ENCODE assay signal across 38 cellular contexts in genomic region chr6:150281767-150282166, GRCh38.
"Had no signal": no experiment of that assay in that cellular context is flagged by ENCODE, and none has a peak within 500 bp of the region (broad histone marks: within the 10 kb centered on the region; RNA-seq: fewer than 3 reads in every experiment).

No MANE protein-coding gene starts in this region.

- H3K9me3 ChIP-seq: adrenal gland, body of pancreas, breast epithelium had no signal

- DNase-seq: activated B cell treated with CpG ODN at 0.5 μM for 24 hours; activated CD4-positive, alpha-beta memory T cell treated with anti-CD3 and anti-CD28 coated beads, Interleukin-2, amount 10 ng/mL, durations not matched to agents 7 days and 5 days; activated CD4-positive, alpha-beta T cell treated with anti-CD3 and anti-CD28 coated beads for 1 hour; activated CD4-positive, alpha-beta T cell treated with anti-CD3 and anti-CD28 coated beads for 36 hours; activated CD4-positive, alpha-beta T cell treated with anti-CD3 and anti-CD28 coated beads for 48 hours; activated CD4-positive, alpha-beta T cell treated with anti-CD3 and anti-CD28 coated beads, Interleukin-2, amount 10 ng/mL, durations not matched to agents 7 days and 5 days; activated CD4-positive, alpha-beta T cell treated with anti-CD3 and anti-CD28 coated beads, Interleukin-2, amount 50 U/mL, for 48 hours; activated CD8-positive, alpha-beta memory T cell treated with anti-CD3 and anti-CD28 coated beads for 24 hours; activated CD8-positive, alpha-beta memory T cell treated with anti-CD3 and anti-CD28 coated beads, Interleukin-2, amount 10 ng/mL, durations not matched to agents 7 days and 5 days; activated CD8-positive, alpha-beta memory T cell treated with anti-CD3 and anti-CD28 coated beads, Interleukin-2, amount 50 U/mL, for 48 hours; activated CD8-positive, alpha-beta T cell treated with anti-CD3 and anti-CD28 coated beads, Interleukin-2, amount 10 ng/mL, durations not matched to agents 7 days and 5 days; activated effector memory CD4-positive, alpha-beta T cell treated with anti-CD3 and anti-CD28 coated beads, Interleukin-2, amount 50 U/mL, for 16 hours; activated gamma-delta T cell treated with Interleukin-2 at 50 U/mL for 16 hours; activated naive CD4-positive, alpha-beta T cell; activated naive CD4-positive, alpha-beta T cell treated with anti-CD3 and anti-CD28 coated beads for 36 hours; activated naive CD4-positive, alpha-beta T cell treated with anti-CD3 and anti-CD28 coated beads, Interleukin-2, amount 50 U/mL, for 16 hours; activated naive CD8-positive, alpha-beta T cell treated with anti-CD3 and anti-CD28 coated beads for 36 hours; activated T-cell treated with anti-CD3 and anti-CD28 coated beads, Interleukin-2, amount 50 U/mL, for 24 hours; activated T-cell treated with anti-CD3 and anti-CD28 coated beads, Interleukin-2, amount 50 U/mL, for 48 hours; adrenal gland; amniotic stem cell; aorta; body of pancreas; brain microvascular endothelial cell; central memory CD4-positive, alpha-beta T cell; cerebellar nuclear complex; T-helper 1 cell; T-helper 2 cell; T-helper 9 cell had no signal

- ATAC-seq: activated CD4-positive, alpha-beta T cell treated with anti-CD3 and anti-CD28 coated beads for 36 hours; activated CD4-positive, CD25-positive, alpha-beta regulatory T cell treated with anti-CD3 and anti-CD28 coated beads, Interleukin-2, amount 50 U/mL, for 24 hours; activated CD8-positive, alpha-beta memory T cell treated with anti-CD3 and anti-CD28 coated beads, Interleukin-2, amount 10 ng/mL, durations not matched to agents 7 days and 5 days; activated CD8-positive, alpha-beta T cell treated with anti-CD3 and anti-CD28 coated beads, Interleukin-2, amount 10 ng/mL, durations not matched to agents 7 days and 5 days; activated naive CD4-positive, alpha-beta T cell treated with anti-CD3 and anti-CD28 coated beads, Interleukin-2, amount 50 U/mL, for 72 hours; activated T-helper 17 cell treated with anti-CD3 and anti-CD28 coated beads, Interleukin-2, amount 50 U/mL, for 72 hours; body of pancreas had no signal

- H3K27ac Mint-ChIP-seq: activated B cell treated with CpG ODN at 0.5 μM for 24 hours; activated CD4-positive, alpha-beta memory T cell treated with anti-CD3 and anti-CD28 coated beads, Interleukin-2, amount 10 ng/mL, durations not matched to agents 7 days and 5 days; activated CD4-positive, alpha-beta T cell treated with anti-CD3 and anti-CD28 coated beads for 36 hours; activated CD4-positive, alpha-beta T cell treated with anti-CD3 and anti-CD28 coated beads, Interleukin-2, amount 10 ng/mL, durations not matched to agents 7 days and 5 days; activated CD8-positive, alpha-beta memory T cell treated with anti-CD3 and anti-CD28 coated beads, Interleukin-2, amount 10 ng/mL, durations not matched to agents 7 days and 5 days; activated CD8-positive, alpha-beta T cell treated with anti-CD3 and anti-CD28 coated beads, Interleukin-2, amount 10 ng/mL, durations not matched to agents 7 days and 5 days; activated naive CD4-positive, alpha-beta T cell treated with anti-CD3 and anti-CD28 coated beads for 36 hours; activated naive CD4-positive, alpha-beta T cell treated with anti-CD3 and anti-CD28 coated beads, Interleukin-2, amount 50 U/mL, for 72 hours; activated naive CD8-positive, alpha-beta T cell treated with anti-CD3 and anti-CD28 coated beads for 36 hours; activated T-cell treated with anti-CD3 and anti-CD28 coated beads, Interleukin-2, amount 50 U/mL, for 24 hours; activated T-helper 17 cell treated with anti-CD3 and anti-CD28 coated beads, Interleukin-2, amount 50 U/mL, for 72 hours; T-helper 1 cell treated with Interleukin-12 subunit alpha and Interleukin-12 subunit beta and Interleukin-4 antibody, amounts not matched to agents 30 μg/mL and 1 μg/mL, for 36 hours; T-helper 2 cell treated with Interferon-gamma antibody and Interleukin-4, amounts not matched to agents 5 μg/mL and 100 μg/mL, for 36 hours had no signal

- H3K4me3 Mint-ChIP-seq: activated B cell treated with CpG ODN at 0.5 μM for 24 hours; activated CD4-positive, alpha-beta memory T cell treated with anti-CD3 and anti-CD28 coated beads, Interleukin-2, amount 10 ng/mL, durations not matched to agents 7 days and 5 days; activated CD4-positive, alpha-beta T cell treated with anti-CD3 and anti-CD28 coated beads for 36 hours; activated CD4-positive, alpha-beta T cell treated with anti-CD3 and anti-CD28 coated beads, Interleukin-2, amount 10 ng/mL, durations not matched to agents 7 days and 5 days; activated CD8-positive, alpha-beta memory T cell treated with anti-CD3 and anti-CD28 coated beads, Interleukin-2, amount 10 ng/mL, durations not matched to agents 7 days and 5 days; activated CD8-positive, alpha-beta T cell treated with anti-CD3 and anti-CD28 coated beads, Interleukin-2, amount 10 ng/mL, durations not matched to agents 7 days and 5 days; activated naive CD4-positive, alpha-beta T cell treated with anti-CD3 and anti-CD28 coated beads for 36 hours; activated naive CD8-positive, alpha-beta T cell treated with anti-CD3 and anti-CD28 coated beads for 36 hours; activated T-cell treated with anti-CD3 and anti-CD28 coated beads, Interleukin-2, amount 50 U/mL, for 24 hours; activated T-helper 17 cell treated with anti-CD3 and anti-CD28 coated beads, Interleukin-2, amount 50 U/mL, for 72 hours; T-helper 1 cell treated with Interleukin-12 subunit alpha and Interleukin-12 subunit beta and Interleukin-4 antibody, amounts not matched to agents 30 μg/mL and 1 μg/mL, for 36 hours; T-helper 2 cell treated with Interferon-gamma antibody and Interleukin-4, amounts not matched to agents 5 μg/mL and 100 μg/mL, for 36 hours had no signal

- H3K27me3 ChIP-seq: body of pancreas, breast epithelium had no signal

- H3K4me1 ChIP-seq: adrenal gland, body of pancreas, breast epithelium had no signal

- H3K27ac ChIP-seq: adrenal gland, body of pancreas, brain microvascular endothelial cell, breast epithelium, VCaP had no signal

- FAIRE-seq: astrocyte, TTC549 had no signal

- H3K9me3 Mint-ChIP-seq: activated B cell treated with CpG ODN at 0.5 μM for 24 hours; activated CD4-positive, alpha-beta memory T cell treated with anti-CD3 and anti-CD28 coated beads, Interleukin-2, amount 10 ng/mL, durations not matched to agents 7 days and 5 days; activated CD4-positive, alpha-beta T cell treated with anti-CD3 and anti-CD28 coated beads, Interleukin-2, amount 10 ng/mL, durations not matched to agents 7 days and 5 days; activated naive CD4-positive, alpha-beta T cell treated with anti-CD3 and anti-CD28 coated beads for 36 hours; activated naive CD8-positive, alpha-beta T cell treated with anti-CD3 and anti-CD28 coated beads for 36 hours; activated T-cell treated with anti-CD3 and anti-CD28 coated beads, Interleukin-2, amount 50 U/mL, for 24 hours; T-helper 1 cell treated with Interleukin-12 subunit alpha and Interleukin-12 subunit beta and Interleukin-4 antibody, amounts not matched to agents 30 μg/mL and 1 μg/mL, for 36 hours; T-helper 2 cell treated with Interferon-gamma antibody and Interleukin-4, amounts not matched to agents 5 μg/mL and 100 μg/mL, for 36 hours had no signal

- H3K36me3 Mint-ChIP-seq: activated CD8-positive, alpha-beta memory T cell treated with anti-CD3 and anti-CD28 coated beads, Interleukin-2, amount 10 ng/mL, durations not matched to agents 7 days and 5 days; activated naive CD4-positive, alpha-beta T cell treated with anti-CD3 and anti-CD28 coated beads, Interleukin-2, amount 50 U/mL, for 72 hours; activated naive CD8-positive, alpha-beta T cell treated with anti-CD3 and anti-CD28 coated beads for 36 hours had no signal

- H3K4me1 Mint-ChIP-seq: activated B cell treated with CpG ODN at 0.5 μM for 24 hours; activated CD4-positive, alpha-beta memory T cell treated with anti-CD3 and anti-CD28 coated beads, Interleukin-2, amount 10 ng/mL, durations not matched to agents 7 days and 5 days; activated CD4-positive, alpha-beta T cell treated with anti-CD3 and anti-CD28 coated beads for 36 hours; activated CD4-positive, alpha-beta T cell treated with anti-CD3 and anti-CD28 coated beads, Interleukin-2, amount 10 ng/mL, durations not matched to agents 7 days and 5 days; activated CD8-positive, alpha-beta memory T cell treated with anti-CD3 and anti-CD28 coated beads, Interleukin-2, amount 10 ng/mL, durations not matched to agents 7 days and 5 days; activated naive CD8-positive, alpha-beta T cell treated with anti-CD3 and anti-CD28 coated beads for 36 hours; activated T-helper 17 cell treated with anti-CD3 and anti-CD28 coated beads, Interleukin-2, amount 50 U/mL, for 72 hours had no signal

- H3K4me3 ChIP-seq: adrenal gland, body of pancreas, breast epithelium had no signal

- H3K36me3 ChIP-seq: adrenal gland, brain microvascular endothelial cell, breast epithelium had no signal
